Comparison of ENCODE assay signal across 25 cellular contexts in genomic region chr1:117396074-117396473, GRCh38. TPM values are rescaled to one million over a fixed set of nuclear protein-coding genes. Genes with fewer than 3 reads are reported as not detected.
DNase-seq lines count a peak whose midpoint lies in the region; ATAC-seq, FAIRE-seq and TF ChIP-seq lines count a peak whose summit lies in the region.
"Had no signal": no experiment of that assay in that cellular context is flagged by ENCODE, and none has a peak within 500 bp of the region (broad histone marks: within the 10 kb centered on the region; RNA-seq: fewer than 3 reads in every experiment).

No MANE protein-coding gene starts in this region.

- FAIRE-seq in H54 (lab: Jason Lieb, UNC) = peak; percentile 38
- FAIRE-seq: A204.1, GM12878, GM12892, GM18507 had no signal

- peaks cover 23 to 27% of the 10 kb centered on the region in 2 donors for H3K4me1 ChIP-seq in gastrocnemius medialis
- H3K4me1 ChIP-seq: BLaER1 had no signal

- DNase-seq in H54 (ENCODE audit: insufficient read length, low spot score) = no peak
- peak; percentile 7 for DNase-seq in epithelial cell of esophagus (ENCODE audit: low read depth)
- no peak for DNase-seq in left lobe of liver (ENCODE audit: low spot score)
- DNase-seq in NCI-H446 treated with DMSO at 0.1 percent for 48 hours (lab: John Stamatoyannopoulos, UW) = no peak
- no peak for DNase-seq in gastrocnemius medialis
- DNase-seq in NCI-H748 (lab: John Stamatoyannopoulos, UW; ENCODE audit: unreplicated experiment) = no peak
- DNase-seq: 8988T; ACHN; BE2C; C1 segment of cervical spinal cord; CD4-positive, alpha-beta memory T cell; CD4-positive, CD25-positive, alpha-beta regulatory T cell; CD8-positive, alpha-beta memory T cell; COR-L47; DMS 273 treated with DMSO at 0.1 percent for 48 hours; DMS79; DND-41; EL; GDM1 had no signal

- ATAC-seq in left lobe of liver (peak; percentile 20), gastrocnemius medialis (no peak), HG03439 (IDR thresholded peaks at IDR 0.05; ENCODE audit: unreplicated experiment) (no peak)
- ATAC-seq: GM12878 had no signal

- no peaks in the 10 kb centered on the region for H3K9me3 ChIP-seq in gastrocnemius medialis
- H3K9me3 ChIP-seq: BE2C had no signal

- H3K36me3 ChIP-seq in gastrocnemius medialis = no peaks in the 10 kb centered on the region
- H3K36me3 ChIP-seq: BE2C, BLaER1 had no signal

- TF ChIP-seq POLR2A in H54 (IDR thresholded peaks at IDR 0.05; ENCODE audit: low read depth, low read length) (no peak), gastrocnemius medialis (IDR thresholded peaks at IDR 0.05) (no peak)

- intact Hi-C loops in gastrocnemius medialis (cut with DNase I; ENCODE audit: low total_unique reads) = no loop called here

- no peak overlapping the region for H3K4me3 ChIP-seq in epithelial cell of esophagus (ENCODE audit: low read length)
- H3K4me3 ChIP-seq in gastrocnemius medialis = no peak overlapping the region
- H3K4me3 ChIP-seq: BLaER1, GM12878 had no signal

- H3K27ac ChIP-seq in gastrocnemius medialis = no peak overlapping the region
- H3K27ac ChIP-seq: BLaER1 had no signal

- no peaks in the 10 kb centered on the region for H3K27me3 ChIP-seq in gastrocnemius medialis
- H3K27me3 ChIP-seq: BE2C, BLaER1 had no signal

- TF ChIP-seq CTCF in epithelial cell of esophagus (IDR thresholded peaks at IDR 0.05; ENCODE audit: insufficient read depth, low read depth, low read length, missing control alignments) (no peak), gastrocnemius medialis (IDR thresholded peaks at IDR 0.05 in 4 of 5, conservative IDR thresholded peaks at IDR 0.05 in 1 of 5) (no peak)

- in situ Hi-C loops in gastrocnemius medialis (cut with MboI; ENCODE audit: low sequenced_read_pairs in 4 of 4) = no loop called here

RNA-seq across cellular contexts. Expression of gene MAN1A2, which starts 28.8 kb away (rescaled TPM):
- total RNA-seq in left lobe of liver (32.8 TPM), gastrocnemius medialis (10 to 100 TPM; 14.9 to 37.0 (median 28.3) TPM)
